Comparison of ENCODE assay signal across 8 cellular contexts in genomic region chr16:89711601-89712475, GRCh38. TPM values are rescaled to one million over a fixed set of nuclear protein-coding genes. Genes with fewer than 3 reads are reported as not detected.
A peak's percentile ranks its signal among the peaks of the same experiment; 100 is the strongest.
DNase-seq lines count a peak whose midpoint lies in the region; ATAC-seq, FAIRE-seq and TF ChIP-seq lines count a peak whose summit lies in the region.

No MANE protein-coding gene starts in this region.

- H3K27me3 Mint-ChIP-seq in activated CD8-positive, alpha-beta T cell treated with anti-CD3 and anti-CD28 coated beads for 36 hours, result no peaks in the 10 kb centered on the region
- H3K27me3 Mint-ChIP-seq in neural crest cell (ENCODE audit: low read depth), result peaks cover 2% of the 10 kb centered on the region

- peak overlapping the region; percentile 68 for H3K27ac Mint-ChIP-seq in activated CD8-positive, alpha-beta T cell treated with anti-CD3 and anti-CD28 coated beads for 36 hours
- H3K27ac Mint-ChIP-seq in neural crest cell (ENCODE audit: unreplicated experiment), result no peak overlapping the region

- H3K9me3 Mint-ChIP-seq in activated CD8-positive, alpha-beta T cell treated with anti-CD3 and anti-CD28 coated beads for 36 hours, result no peaks in the 10 kb centered on the region
- no peaks in the 10 kb centered on the region for H3K9me3 Mint-ChIP-seq in neural crest cell

- peak; percentile 81 for TF ChIP-seq POLR2A in A549 (IDR thresholded peaks at IDR 0.05; ENCODE audit: low read length)

- 2% methylated on average over 13 of the region's 60 CpGs for WGBS in A549 (ENCODE audit: missing lambda C conversion rate)

- peaks cover 6% of the 10 kb centered on the region for H3K4me1 Mint-ChIP-seq in activated CD8-positive, alpha-beta T cell treated with anti-CD3 and anti-CD28 coated beads for 36 hours (ENCODE audit: low read depth)
- peaks cover 9% of the 10 kb centered on the region for H3K4me1 Mint-ChIP-seq in neural crest cell

- peak overlapping the region; percentile 78 for H3K4me3 Mint-ChIP-seq in activated CD8-positive, alpha-beta T cell treated with anti-CD3 and anti-CD28 coated beads for 36 hours
- peak overlapping the region; percentile 49 for H3K4me3 Mint-ChIP-seq in neural crest cell

- no peak for TF ChIP-seq EP300 in A549 (IDR thresholded peaks at IDR 0.05)

- DNase-seq in A549 (ENCODE audit: low read depth in 1 of 2, low spot score in 1 of 2) (peak; percentile 81 to 94), NCI-H460 (ENCODE audit: extremely low read depth, low read depth) (peak; percentile 64), epidermal melanocyte (ENCODE audit: insufficient read length, low spot score) (peak; percentile 80), neural crest cell (ENCODE audit: low read depth, low spot score) (peak; percentile 47), dedifferentiated amniotic fluid mesenchymal stem cell (ENCODE audit: extremely low spot score) (no peak), HK-2 (ENCODE audit: unreplicated experiment) (no peak)
- peak; percentile 81 for DNase-seq in activated CD8-positive, alpha-beta T cell treated with anti-CD3 and anti-CD28 coated beads for 36 hours

- no peak for FAIRE-seq in A549 (lab: Jason Lieb, UNC)

- intact Hi-C loops in activated CD8-positive, alpha-beta T cell treated with anti-CD3 and anti-CD28 coated beads for 36 hours (cut with micrococcal nuclease), result no loop called here

- no peak for TF ChIP-seq RAD21 in A549 (conservative IDR thresholded peaks at IDR 0.05 in 1 of 2, IDR thresholded peaks at IDR 0.05 in 1 of 2)

- ATAC-seq in A549, result peak; percentile 57 to 82
- ATAC-seq in GM18867 (IDR thresholded peaks at IDR 0.05; ENCODE audit: unreplicated experiment), result peak; percentile 45
- peak; percentile 92 for ATAC-seq in activated CD8-positive, alpha-beta T cell treated with anti-CD3 and anti-CD28 coated beads for 36 hours

- peak overlapping the region; percentile 87 for H3K4me3 ChIP-seq in A549

- POLR2A ChIA-PET in A549 (lab: Yijun Ruan, JAX), result interaction anchor here (1.2 to 1.6 kb wide), 2 partner anchors 10 to 25 kb away, joined by 6 read pairs; partner anchors contain the start of genes CDK10 and SPATA2L
- POLR2A ChIA-PET in activated CD8-positive, alpha-beta T cell treated with anti-CD3 and anti-CD28 coated beads for 36 hours (lab: Charles Lee), result interaction anchor here (1.1 to 2.2 kb wide), 6 partner anchors 11 to 199 kb away, joined by 3 to 6 read pairs (median 4); partner anchors contain the start of gene SPATA2L

- peaks cover 3% of the 10 kb centered on the region; the same call in 1 of the 3 replicates for H3K9me3 ChIP-seq in A549

- H3K27ac ChIP-seq in A549, result peak overlapping the region; percentile 86 to 89

- H3K4me2 ChIP-seq in A549, result peak overlapping the region; percentile 90

- peaks cover 9% of the 10 kb centered on the region; the same call in 2 of the 3 replicates for H3K4me1 ChIP-seq in A549

- TF ChIP-seq CTCF in A549 (IDR thresholded peaks at IDR 0.05) (no peak), neural crest cell (conservative IDR thresholded peaks at IDR 0.05) (peak; percentile 9)
- no peak for TF ChIP-seq CTCF in activated CD8-positive, alpha-beta T cell treated with anti-CD3 and anti-CD28 coated beads for 36 hours (IDR thresholded peaks at IDR 0.05)

- CTCF ChIA-PET in A549 (lab: Yijun Ruan, JAX), result interaction anchor here (0.9 to 9.5 kb wide), 7 partner anchors 9 to 149 kb away, joined by 3 to 70 read pairs (median 5); no protein-coding TSS in a partner anchor
- CTCF ChIA-PET in activated CD8-positive, alpha-beta T cell treated with anti-CD3 and anti-CD28 coated beads for 36 hours (lab: Charles Lee), result interaction anchor here (1.2 to 3.8 kb wide), 2 partner anchors 12 kb away, joined by 4 to 28 read pairs; partner anchors contain the start of gene SPATA2L

- H3K36me3 Mint-ChIP-seq in activated CD8-positive, alpha-beta T cell treated with anti-CD3 and anti-CD28 coated beads for 36 hours (ENCODE audit: low read depth), result peaks cover 22% of the 10 kb centered on the region
- peaks cover 5% of the 10 kb centered on the region for H3K36me3 Mint-ChIP-seq in neural crest cell (ENCODE audit: low read depth)

TF ChIP-seq in A549, 52 proteins besides CTCF, POLR2A, EP300 and RAD21 (continues in another document):
- TF ChIP-seq MAZ (IDR thresholded peaks at IDR 0.05; ENCODE audit: borderline replicate concordance, low read depth, low read length), result no peak
- TF ChIP-seq, protein P1, sequence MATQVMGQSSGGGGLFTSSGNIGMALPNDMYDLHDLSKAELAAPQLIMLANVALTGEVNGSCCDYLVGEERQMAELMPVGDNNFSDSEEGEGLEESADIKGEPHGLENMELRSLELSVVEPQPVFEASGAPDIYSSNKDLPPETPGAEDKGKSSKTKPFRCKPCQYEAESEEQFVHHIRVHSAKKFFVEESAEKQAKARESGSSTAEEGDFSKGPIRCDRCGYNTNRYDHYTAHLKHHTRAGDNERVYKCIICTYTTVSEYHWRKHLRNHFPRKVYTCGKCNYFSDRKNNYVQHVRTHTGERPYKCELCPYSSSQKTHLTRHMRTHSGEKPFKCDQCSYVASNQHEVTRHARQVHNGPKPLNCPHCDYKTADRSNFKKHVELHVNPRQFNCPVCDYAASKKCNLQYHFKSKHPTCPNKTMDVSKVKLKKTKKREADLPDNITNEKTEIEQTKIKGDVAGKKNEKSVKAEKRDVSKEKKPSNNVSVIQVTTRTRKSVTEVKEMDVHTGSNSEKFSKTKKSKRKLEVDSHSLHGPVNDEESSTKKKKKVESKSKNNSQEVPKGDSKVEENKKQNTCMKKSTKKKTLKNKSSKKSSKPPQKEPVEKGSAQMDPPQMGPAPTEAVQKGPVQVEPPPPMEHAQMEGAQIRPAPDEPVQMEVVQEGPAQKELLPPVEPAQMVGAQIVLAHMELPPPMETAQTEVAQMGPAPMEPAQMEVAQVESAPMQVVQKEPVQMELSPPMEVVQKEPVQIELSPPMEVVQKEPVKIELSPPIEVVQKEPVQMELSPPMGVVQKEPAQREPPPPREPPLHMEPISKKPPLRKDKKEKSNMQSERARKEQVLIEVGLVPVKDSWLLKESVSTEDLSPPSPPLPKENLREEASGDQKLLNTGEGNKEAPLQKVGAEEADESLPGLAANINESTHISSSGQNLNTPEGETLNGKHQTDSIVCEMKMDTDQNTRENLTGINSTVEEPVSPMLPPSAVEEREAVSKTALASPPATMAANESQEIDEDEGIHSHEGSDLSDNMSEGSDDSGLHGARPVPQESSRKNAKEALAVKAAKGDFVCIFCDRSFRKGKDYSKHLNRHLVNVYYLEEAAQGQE (IDR thresholded peaks at IDR 0.05), result no peak

RNA-seq across cellular contexts. Expression of gene VPS9D1, which starts 8.9 kb away (rescaled TPM):
- polyA plus RNA-seq in A549 (2011; rRNA removed), result 2.1 and 2.7 TPM in 2 replicates
- polyA plus RNA-seq in A549 (2012; cell fraction: cytosol; rRNA removed), result 3.1 and 4.3 TPM in 2 replicates
- 18.7 and 21.0 TPM in 2 replicates for polyA plus RNA-seq in A549 (2012; cell fraction: nucleus; rRNA removed)
- polyA plus RNA-seq in A549 (2017; fragmentation: RNase III; extraction: RNeasy Plus Mini Kit Qiagen cat#74134 plus additional on column Dnase treatment), result 3.0 to 5.8 TPM (median 5.4 TPM) in 3 replicates
- 1.5 and 2.4 TPM in 2 replicates for polyA minus RNA-seq in A549 (2011; rRNA and poly(A)+ RNA removed)
- 5.7 and 6.3 TPM in 2 replicates for total RNA-seq in NCI-H460 (2014; rRNA removed; shearing (Covaris generic))
- polyA plus RNA-seq in NCI-H460 (2014; cell fraction: nucleus; rRNA removed), result 21.8 and 34.4 TPM in 2 replicates
- 1 to 10 TPM; 1.5 to 1.6 TPM for total RNA-seq in activated CD8-positive, alpha-beta T cell treated with anti-CD3 and anti-CD28 coated beads for 36 hours
- total RNA-seq in neural crest cell, result 18.0 and 20.2 TPM in 2 replicates

RNA-seq across cellular contexts. Expression of gene ZNF276, which starts 9.5 kb away (rescaled TPM):
- 6.5 and 7.5 TPM in 2 replicates for polyA plus RNA-seq in A549 (2011; rRNA removed)
- 16.8 and 18.4 TPM in 2 replicates for polyA plus RNA-seq in A549 (2012; cell fraction: cytosol; rRNA removed)
- 71.3 and 108 TPM in 2 replicates for polyA plus RNA-seq in A549 (2012; cell fraction: nucleus; rRNA removed)
- polyA plus RNA-seq in A549 (2017; fragmentation: RNase III; extraction: RNeasy Plus Mini Kit Qiagen cat#74134 plus additional on column Dnase treatment), result 14.0 to 15.4 TPM (median 15.1 TPM) in 3 replicates
- 10.0 and 10.3 TPM in 2 replicates for polyA minus RNA-seq in A549 (2011; rRNA and poly(A)+ RNA removed)
- total RNA-seq in NCI-H460 (2014; rRNA removed; shearing (Covaris generic)), result 15.5 and 18.0 TPM in 2 replicates
- 131 and 135 TPM in 2 replicates for polyA plus RNA-seq in NCI-H460 (2014; cell fraction: nucleus; rRNA removed)
- total RNA-seq in activated CD8-positive, alpha-beta T cell treated with anti-CD3 and anti-CD28 coated beads for 36 hours, result 10 to 100 TPM; 24.6 to 27.9 TPM
- total RNA-seq in neural crest cell, result 31.6 and 32.9 TPM in 2 replicates

RNA-seq across cellular contexts. Expression of gene SPATA2L, which starts 10.3 kb away (rescaled TPM):
- polyA plus RNA-seq in A549 (2011; rRNA removed) (3.5 and 3.6 TPM in 2 replicates), A549 (2017; fragmentation: RNase III; extraction: RNeasy Plus Mini Kit Qiagen cat#74134 plus additional on column Dnase treatment) (4.7 to 5.2 TPM (median 4.9 TPM) in 3 replicates)
- polyA plus RNA-seq in A549 (2012; cell fraction: cytosol; rRNA removed), result 9.1 and 12.3 TPM in 2 replicates
- polyA plus RNA-seq in A549 (2012; cell fraction: nucleus; rRNA removed), result 16.2 and 21.7 TPM in 2 replicates
- 3.0 and 3.7 TPM in 2 replicates for polyA minus RNA-seq in A549 (2011; rRNA and poly(A)+ RNA removed)
- 14.4 and 14.9 TPM in 2 replicates for total RNA-seq in NCI-H460 (2014; rRNA removed; shearing (Covaris generic))
- 22.4 and 35.7 TPM in 2 replicates for polyA plus RNA-seq in NCI-H460 (2014; cell fraction: nucleus; rRNA removed)
- 1 to 10 TPM; 2.6 to 3.3 TPM for total RNA-seq in activated CD8-positive, alpha-beta T cell treated with anti-CD3 and anti-CD28 coated beads for 36 hours
- total RNA-seq in neural crest cell, result 8.6 and 10.6 TPM in 2 replicates

RNA-seq across cellular contexts. Expression of gene CDK10, which starts 25.3 kb away (rescaled TPM):
- polyA plus RNA-seq in A549 (2011; rRNA removed) (35.9 and 40.2 TPM in 2 replicates), A549 (2017; fragmentation: RNase III; extraction: RNeasy Plus Mini Kit Qiagen cat#74134 plus additional on column Dnase treatment) (52.9 to 99.8 TPM (median 55.3 TPM) in 3 replicates)
- polyA plus RNA-seq in A549 (2012; cell fraction: cytosol; rRNA removed), result 47.9 and 59.3 TPM in 2 replicates
- polyA plus RNA-seq in A549 (2012; cell fraction: nucleus; rRNA removed), result 316 and 339 TPM in 2 replicates
- polyA minus RNA-seq in A549 (2011; rRNA and poly(A)+ RNA removed), result 31.9 and 35.3 TPM in 2 replicates
- 30.2 and 42.3 TPM in 2 replicates for total RNA-seq in NCI-H460 (2014; rRNA removed; shearing (Covaris generic))
- 375 and 387 TPM in 2 replicates for polyA plus RNA-seq in NCI-H460 (2014; cell fraction: nucleus; rRNA removed)
- 10 to 100 TPM; 85.8 to 98.6 TPM for total RNA-seq in activated CD8-positive, alpha-beta T cell treated with anti-CD3 and anti-CD28 coated beads for 36 hours
- total RNA-seq in neural crest cell, result 127 and 131 TPM in 2 replicates

RNA-seq across cellular contexts. Expression of gene SPATA33, which starts 54.2 kb away (rescaled TPM):
- polyA plus RNA-seq in A549 (2011; rRNA removed), result 5.5 and 6.1 TPM in 2 replicates
- polyA plus RNA-seq in A549 (2012; cell fraction: cytosol; rRNA removed), result 6.2 and 7.7 TPM in 2 replicates
- 11.5 and 13.2 TPM in 2 replicates for polyA plus RNA-seq in A549 (2012; cell fraction: nucleus; rRNA removed)
- 11.5 to 12.6 TPM (median 12.1 TPM) in 3 replicates for polyA plus RNA-seq in A549 (2017; fragmentation: RNase III; extraction: RNeasy Plus Mini Kit Qiagen cat#74134 plus additional on column Dnase treatment)
- polyA minus RNA-seq in A549 (2011; rRNA and poly(A)+ RNA removed), result 3.9 and 6.2 TPM in 2 replicates
- 4.0 and 4.8 TPM in 2 replicates for total RNA-seq in NCI-H460 (2014; rRNA removed; shearing (Covaris generic))
- 15.4 and 16.1 TPM in 2 replicates for polyA plus RNA-seq in NCI-H460 (2014; cell fraction: nucleus; rRNA removed)
- total RNA-seq in activated CD8-positive, alpha-beta T cell treated with anti-CD3 and anti-CD28 coated beads for 36 hours, result 1 to 10 TPM; 6.3 to 7.1 TPM
- total RNA-seq in neural crest cell, result 41.7 and 42.6 TPM in 2 replicates

Comparison
In these comparisons a context has a peak if more than half of its experiments do, and no peak if none do; other contexts are left out.
1. DNase-seq: peak in A549 (2 of 2), NCI-H460 (single experiment), activated CD8-positive, alpha-beta T cell treated with anti-CD3 and anti-CD28 coated beads for 36 hours (single experiment), epidermal melanocyte (single experiment) and neural crest cell (single experiment); none in dedifferentiated amniotic fluid mesenchymal stem cell (single experiment) and HK-2 (single experiment).
2. Peak in every context shown above with its lines, with median percentiles within 50 percentile points of each other: ATAC-seq.